ENCODE assay signal across 1 cellular context in the genomic region with DNA sequence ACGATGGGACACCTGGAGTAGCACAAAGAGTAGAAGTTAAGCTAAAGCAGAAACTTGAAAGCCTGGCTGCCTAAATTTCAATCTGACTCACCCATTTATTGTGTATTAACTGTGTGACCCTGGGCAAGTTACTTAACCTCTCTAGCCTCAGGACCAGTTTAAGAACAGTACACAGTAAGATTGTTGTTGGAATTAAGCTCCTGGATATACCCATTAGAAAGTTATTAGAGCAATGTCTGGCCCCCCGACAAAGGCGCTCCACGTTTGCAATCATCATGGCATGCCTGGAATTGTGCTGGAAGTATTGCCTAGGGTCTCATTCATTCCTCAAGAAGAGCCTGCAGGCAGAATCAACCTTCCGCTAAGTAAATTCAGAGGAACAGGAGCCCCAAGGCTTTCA.
TF ChIP-seq lines count a peak whose summit lies in the region.

No MANE protein-coding gene starts in this region.

TF ChIP-seq in WTC11, 78 proteins besides CTCF, POLR2A, EP300 and RAD21 (continued from another document):
- TF ChIP-seq, protein P1, sequence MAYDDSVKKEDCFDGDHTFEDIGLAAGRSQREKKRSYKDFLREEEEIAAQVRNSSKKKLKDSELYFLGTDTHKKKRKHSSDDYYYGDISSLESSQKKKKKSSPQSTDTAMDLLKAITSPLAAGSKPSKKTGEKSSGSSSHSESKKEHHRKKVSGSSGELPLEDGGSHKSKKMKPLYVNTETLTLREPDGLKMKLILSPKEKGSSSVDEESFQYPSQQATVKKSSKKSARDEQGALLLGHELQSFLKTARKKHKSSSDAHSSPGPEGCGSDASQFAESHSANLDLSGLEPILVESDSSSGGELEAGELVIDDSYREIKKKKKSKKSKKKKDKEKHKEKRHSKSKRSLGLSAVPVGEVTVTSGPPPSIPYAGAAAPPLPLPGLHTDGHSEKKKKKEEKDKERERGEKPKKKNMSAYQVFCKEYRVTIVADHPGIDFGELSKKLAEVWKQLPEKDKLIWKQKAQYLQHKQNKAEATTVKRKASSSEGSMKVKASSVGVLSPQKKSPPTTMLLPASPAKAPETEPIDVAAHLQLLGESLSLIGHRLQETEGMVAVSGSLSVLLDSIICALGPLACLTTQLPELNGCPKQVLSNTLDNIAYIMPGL (CRISPR knock-in tag; IDR thresholded peaks at IDR 0.05): no peak
- TF ChIP-seq ELF4 (CRISPR knock-in tag; IDR thresholded peaks at IDR 0.05; ENCODE audit: low read depth) (no peak), SMAD3 (CRISPR knock-in tag; IDR thresholded peaks at IDR 0.05; ENCODE audit: borderline replicate concordance) (no peak), FOXJ3 (CRISPR knock-in tag; IDR thresholded peaks at IDR 0.05; ENCODE audit: borderline replicate concordance) (no peak), NR3C1 (CRISPR knock-in tag; conservative IDR thresholded peaks at IDR 0.05; ENCODE audit: low read depth) (no peak), SMAD4 (CRISPR knock-in tag; IDR thresholded peaks at IDR 0.05) (no peak), TEAD1 (CRISPR knock-in tag; IDR thresholded peaks at IDR 0.05) (no peak)
- TF ChIP-seq, protein P2, sequence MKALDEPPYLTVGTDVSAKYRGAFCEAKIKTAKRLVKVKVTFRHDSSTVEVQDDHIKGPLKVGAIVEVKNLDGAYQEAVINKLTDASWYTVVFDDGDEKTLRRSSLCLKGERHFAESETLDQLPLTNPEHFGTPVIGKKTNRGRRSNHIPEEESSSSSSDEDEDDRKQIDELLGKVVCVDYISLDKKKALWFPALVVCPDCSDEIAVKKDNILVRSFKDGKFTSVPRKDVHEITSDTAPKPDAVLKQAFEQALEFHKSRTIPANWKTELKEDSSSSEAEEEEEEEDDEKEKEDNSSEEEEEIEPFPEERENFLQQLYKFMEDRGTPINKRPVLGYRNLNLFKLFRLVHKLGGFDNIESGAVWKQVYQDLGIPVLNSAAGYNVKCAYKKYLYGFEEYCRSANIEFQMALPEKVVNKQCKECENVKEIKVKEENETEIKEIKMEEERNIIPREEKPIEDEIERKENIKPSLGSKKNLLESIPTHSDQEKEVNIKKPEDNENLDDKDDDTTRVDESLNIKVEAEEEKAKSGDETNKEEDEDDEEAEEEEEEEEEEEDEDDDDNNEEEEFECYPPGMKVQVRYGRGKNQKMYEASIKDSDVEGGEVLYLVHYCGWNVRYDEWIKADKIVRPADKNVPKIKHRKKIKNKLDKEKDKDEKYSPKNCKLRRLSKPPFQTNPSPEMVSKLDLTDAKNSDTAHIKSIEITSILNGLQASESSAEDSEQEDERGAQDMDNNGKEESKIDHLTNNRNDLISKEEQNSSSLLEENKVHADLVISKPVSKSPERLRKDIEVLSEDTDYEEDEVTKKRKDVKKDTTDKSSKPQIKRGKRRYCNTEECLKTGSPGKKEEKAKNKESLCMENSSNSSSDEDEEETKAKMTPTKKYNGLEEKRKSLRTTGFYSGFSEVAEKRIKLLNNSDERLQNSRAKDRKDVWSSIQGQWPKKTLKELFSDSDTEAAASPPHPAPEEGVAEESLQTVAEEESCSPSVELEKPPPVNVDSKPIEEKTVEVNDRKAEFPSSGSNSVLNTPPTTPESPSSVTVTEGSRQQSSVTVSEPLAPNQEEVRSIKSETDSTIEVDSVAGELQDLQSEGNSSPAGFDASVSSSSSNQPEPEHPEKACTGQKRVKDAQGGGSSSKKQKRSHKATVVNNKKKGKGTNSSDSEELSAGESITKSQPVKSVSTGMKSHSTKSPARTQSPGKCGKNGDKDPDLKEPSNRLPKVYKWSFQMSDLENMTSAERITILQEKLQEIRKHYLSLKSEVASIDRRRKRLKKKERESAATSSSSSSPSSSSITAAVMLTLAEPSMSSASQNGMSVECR (CRISPR knock-in tag; IDR thresholded peaks at IDR 0.05; ENCODE audit: borderline replicate concordance): no peak
- TF ChIP-seq, protein P3, sequence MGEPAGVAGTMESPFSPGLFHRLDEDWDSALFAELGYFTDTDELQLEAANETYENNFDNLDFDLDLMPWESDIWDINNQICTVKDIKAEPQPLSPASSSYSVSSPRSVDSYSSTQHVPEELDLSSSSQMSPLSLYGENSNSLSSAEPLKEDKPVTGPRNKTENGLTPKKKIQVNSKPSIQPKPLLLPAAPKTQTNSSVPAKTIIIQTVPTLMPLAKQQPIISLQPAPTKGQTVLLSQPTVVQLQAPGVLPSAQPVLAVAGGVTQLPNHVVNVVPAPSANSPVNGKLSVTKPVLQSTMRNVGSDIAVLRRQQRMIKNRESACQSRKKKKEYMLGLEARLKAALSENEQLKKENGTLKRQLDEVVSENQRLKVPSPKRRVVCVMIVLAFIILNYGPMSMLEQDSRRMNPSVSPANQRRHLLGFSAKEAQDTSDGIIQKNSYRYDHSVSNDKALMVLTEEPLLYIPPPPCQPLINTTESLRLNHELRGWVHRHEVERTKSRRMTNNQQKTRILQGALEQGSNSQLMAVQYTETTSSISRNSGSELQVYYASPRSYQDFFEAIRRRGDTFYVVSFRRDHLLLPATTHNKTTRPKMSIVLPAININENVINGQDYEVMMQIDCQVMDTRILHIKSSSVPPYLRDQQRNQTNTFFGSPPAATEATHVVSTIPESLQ (CRISPR knock-in tag; IDR thresholded peaks at IDR 0.05): no peak
- TF ChIP-seq, protein P4, sequence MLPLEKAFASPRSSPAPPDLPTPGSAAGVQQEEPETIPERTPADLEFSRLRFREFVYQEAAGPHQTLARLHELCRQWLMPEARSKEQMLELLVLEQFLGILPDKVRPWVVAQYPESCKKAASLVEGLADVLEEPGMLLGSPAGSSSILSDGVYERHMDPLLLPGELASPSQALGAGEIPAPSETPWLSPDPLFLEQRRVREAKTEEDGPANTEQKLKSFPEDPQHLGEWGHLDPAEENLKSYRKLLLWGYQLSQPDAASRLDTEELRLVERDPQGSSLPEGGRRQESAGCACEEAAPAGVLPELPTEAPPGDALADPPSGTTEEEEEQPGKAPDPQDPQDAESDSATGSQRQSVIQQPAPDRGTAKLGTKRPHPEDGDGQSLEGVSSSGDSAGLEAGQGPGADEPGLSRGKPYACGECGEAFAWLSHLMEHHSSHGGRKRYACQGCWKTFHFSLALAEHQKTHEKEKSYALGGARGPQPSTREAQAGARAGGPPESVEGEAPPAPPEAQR (CRISPR knock-in tag; IDR thresholded peaks at IDR 0.05): no peak
- TF ChIP-seq, protein P5, sequence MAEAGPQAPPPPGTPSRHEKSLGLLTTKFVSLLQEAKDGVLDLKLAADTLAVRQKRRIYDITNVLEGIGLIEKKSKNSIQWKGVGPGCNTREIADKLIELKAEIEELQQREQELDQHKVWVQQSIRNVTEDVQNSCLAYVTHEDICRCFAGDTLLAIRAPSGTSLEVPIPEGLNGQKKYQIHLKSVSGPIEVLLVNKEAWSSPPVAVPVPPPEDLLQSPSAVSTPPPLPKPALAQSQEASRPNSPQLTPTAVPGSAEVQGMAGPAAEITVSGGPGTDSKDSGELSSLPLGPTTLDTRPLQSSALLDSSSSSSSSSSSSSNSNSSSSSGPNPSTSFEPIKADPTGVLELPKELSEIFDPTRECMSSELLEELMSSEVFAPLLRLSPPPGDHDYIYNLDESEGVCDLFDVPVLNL (CRISPR knock-in tag; IDR thresholded peaks at IDR 0.05; ENCODE audit: borderline replicate concordance, low read depth): no peak
TF ChIP-seq in WTC11: peak in this region for 0.
